ENCODE assay signal across 7 cellular contexts in the genomic region with DNA sequence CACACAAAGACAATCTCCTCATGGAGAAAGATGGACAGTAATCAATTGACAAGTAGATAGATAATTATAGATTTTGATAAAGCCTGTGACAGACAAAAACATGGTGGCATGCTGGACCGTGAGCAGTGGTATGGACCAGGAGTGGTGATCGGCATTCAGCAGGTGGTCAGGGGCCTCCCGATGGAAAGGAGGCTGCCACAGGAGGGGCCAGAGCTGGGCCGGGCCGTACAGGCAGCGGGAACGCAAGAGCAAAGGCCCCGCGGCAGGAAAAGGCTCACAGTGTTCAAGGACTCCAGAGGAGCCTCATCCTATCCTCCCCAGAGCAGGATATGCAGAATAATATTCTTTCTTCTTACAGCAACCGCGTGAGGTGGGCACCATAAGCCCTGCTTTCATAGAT.
"Had no signal": no experiment of that assay in that cellular context is flagged by ENCODE, and none has a peak within 500 bp of the region (broad histone marks: within the 10 kb centered on the region; RNA-seq: fewer than 3 reads in every experiment).

No MANE protein-coding gene starts in this region.

- H3K4me3 Mint-ChIP-seq: GM23338, H9 had no signal

- H3K27ac Mint-ChIP-seq: GM23338, H9 had no signal

- H3K4me3 ChIP-seq: GM23338, K562 had no signal

- H3K27ac ChIP-seq: KMS-11 had no signal

- H3K4me2 ChIP-seq: GM23338, KMS-11 had no signal

- H3K9me3 Mint-ChIP-seq: GM23338, H9 had no signal

- H3K9ac ChIP-seq: KMS-11 had no signal

- H2AFZ ChIP-seq: GM23338 had no signal

- DNase-seq: H9, HCEC 1CT had no signal

- FAIRE-seq: H1, H54, K562 had no signal

- ATAC-seq: GM23338, K562 had no signal
